1 cellular context compared by ENCODE assay signal in genomic region chr15:65396283-65396964, GRCh38.
TF ChIP-seq lines count a peak whose summit lies in the region.

No MANE protein-coding gene starts in this region.

TF ChIP-seq in GM23338, 12 proteins besides CTCF, POLR2A, EP300 and RAD21:
- peak; percentile 78 for TF ChIP-seq EZH2 (IDR thresholded peaks at IDR 0.05; ENCODE audit: low read depth, unreplicated experiment)
- no peak for TF ChIP-seq EZH2phosphoT487 (IDR thresholded peaks at IDR 0.05; ENCODE audit: unreplicated experiment)
